26 cellular contexts compared by ENCODE assay signal in the genomic region with DNA sequence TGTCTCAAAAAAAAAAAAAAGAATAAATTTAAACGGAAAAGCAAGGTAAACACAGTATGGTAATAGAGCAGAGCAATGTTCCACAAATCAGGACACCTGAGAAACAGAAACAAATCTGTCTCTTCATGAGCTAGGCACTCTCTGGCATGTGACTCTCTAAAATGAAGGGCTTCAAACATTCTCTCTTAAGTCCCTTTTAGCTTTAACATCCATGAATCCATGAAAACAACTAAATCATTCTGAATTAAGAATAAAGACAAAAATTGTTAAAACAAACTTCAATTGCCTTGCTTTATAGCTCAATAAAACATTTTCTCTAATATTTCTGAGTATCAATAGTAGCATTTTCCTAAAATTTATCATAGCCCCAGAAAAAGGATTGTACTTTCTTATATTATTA.
"Had no signal": no experiment of that assay in that cellular context is flagged by ENCODE, and none has a peak within 500 bp of the region (broad histone marks: within the 10 kb centered on the region; RNA-seq: fewer than 3 reads in every experiment).

No MANE protein-coding gene starts in this region.

- DNase-seq: activated effector memory CD4-positive, alpha-beta T cell treated with anti-CD3 and anti-CD28 coated beads, Interleukin-2, amount 50 U/mL, for 16 hours; activated effector memory CD4-positive, alpha-beta T cell treated with Interleukin-2 at 50 U/mL for 16 hours; activated gamma-delta T cell; activated gamma-delta T cell treated with Interleukin-2 at 50 U/mL for 16 hours; activated naive CD4-positive, alpha-beta T cell; activated naive CD4-positive, alpha-beta T cell treated with anti-CD3 and anti-CD28 coated beads for 36 hours; activated naive CD4-positive, alpha-beta T cell treated with anti-CD3 and anti-CD28 coated beads, Interleukin-2, amount 10 ng/mL, durations not matched to agents 7 days and 5 days; activated naive CD4-positive, alpha-beta T cell treated with anti-CD3 and anti-CD28 coated beads, Interleukin-2, amount 50 U/mL, for 16 hours; activated naive CD4-positive, alpha-beta T cell treated with Interleukin-2 at 50 U/mL for 16 hours; activated naive CD8-positive, alpha-beta T cell treated with anti-CD3 and anti-CD28 coated beads for 36 hours; activated naive CD8-positive, alpha-beta T cell treated with anti-CD3 and anti-CD28 coated beads, Interleukin-2, amount 10 ng/mL, durations not matched to agents 7 days and 5 days; activated naive CD8-positive, alpha-beta T cell treated with anti-CD3 and anti-CD28 coated beads, Interleukin-2, amount 50 U/mL, for 24 hours; activated T-cell treated with anti-CD3 and anti-CD28 coated beads, Interleukin-2, amount 50 U/mL, for 24 hours; activated T-cell treated with anti-CD3 and anti-CD28 coated beads, Interleukin-2, amount 50 U/mL, for 4 hours; activated T-cell treated with anti-CD3 and anti-CD28 coated beads, Interleukin-2, amount 50 U/mL, for 48 hours; activated T-cell treated with anti-CD3 and anti-CD28 coated beads, Interleukin-2, amount 50 U/mL, for 72 hours; adrenal gland; amniotic stem cell; amygdala; anterior cingulate cortex; aorta; body of pancreas; brain microvascular endothelial cell; caudate nucleus; central memory CD4-positive, alpha-beta T cell; cerebellar nuclear complex had no signal
